ENCODE assay signal across 8 cellular contexts in genomic region chr19:10332965-10333757, GRCh38. TPM values are rescaled to one million over a fixed set of nuclear protein-coding genes. Genes with fewer than 3 reads are reported as not detected.
DNase-seq lines count a peak whose midpoint lies in the region; ATAC-seq and TF ChIP-seq lines count a peak whose summit lies in the region.

Gene RAVER1 (minus strand): TSS chr19:10333529. CDS start chr19:10333507, 22 bp downstream.

- DNase-seq in DMS153 (lab: John Stamatoyannopoulos, UW): peak; percentile 95
- peak; percentile 100 for DNase-seq in OCI-M1 (lab: John Stamatoyannopoulos, UW)
- DNase-seq in activated T-cell treated with anti-CD3 and anti-CD28 coated beads for 1 hour (ENCODE audit: low read depth): peak; percentile 97
- peak; percentile 97 for DNase-seq in endothelial cell (ENCODE audit: low spot score)
- peak; percentile 92 for DNase-seq in middle frontal gyrus (ENCODE audit: extremely low spot score, low spot score)
- DNase-seq in stimulated activated CD8-positive, alpha-beta memory T cell treated with anti-CD3 and anti-CD28 coated beads, Interleukin-2, amount 100 ng/mL, for 1 hour (ENCODE audit: low read depth in 2 of 2): peak; percentile 94 to 97

- H3K4me3 Mint-ChIP-seq in IgD-negative memory B cell (peak within 1 kb of the TSS; percentile 94 to 99 (median 98)), endothelial cell (ENCODE audit: unreplicated experiment) (peak within 1 kb of the TSS; percentile 96)

- H3K27me3 Mint-ChIP-seq in IgD-negative memory B cell: no peaks in the 10 kb centered on the region
- H3K27me3 Mint-ChIP-seq in endothelial cell (ENCODE audit: unreplicated experiment): peaks cover 14% of the 10 kb centered on the region

- peak; percentile 78 for ATAC-seq in GM21576 (IDR thresholded peaks at IDR 0.05; ENCODE audit: unreplicated experiment)

- TF ChIP-seq CTCF in endothelial cell (IDR thresholded peaks at IDR 0.05; ENCODE audit: unreplicated experiment): no peak

- H3K9me3 Mint-ChIP-seq in IgD-negative memory B cell (no peaks in the 10 kb centered on the region), endothelial cell (ENCODE audit: unreplicated experiment) (no peaks in the 10 kb centered on the region)

- peak within 1 kb of the TSS; percentile 94 to 100 (median 97) for H3K27ac Mint-ChIP-seq in IgD-negative memory B cell
- H3K27ac Mint-ChIP-seq in endothelial cell (ENCODE audit: unreplicated experiment): peak within 1 kb of the TSS; percentile 92

- H3K36me3 Mint-ChIP-seq in IgD-negative memory B cell: no peaks in the 10 kb centered on the region
- peaks cover 17% of the 10 kb centered on the region for H3K36me3 Mint-ChIP-seq in endothelial cell (ENCODE audit: low read depth, unreplicated experiment)

- peaks cover 10 to 15% (median 14%) of the 10 kb centered on the region in 3 donors for H3K4me1 Mint-ChIP-seq in IgD-negative memory B cell
- H3K4me1 Mint-ChIP-seq in endothelial cell (ENCODE audit: unreplicated experiment): peaks cover 9% of the 10 kb centered on the region

RNA-seq across cellular contexts. Expression of gene RAVER1, which starts in this region (rescaled TPM):
- polyA plus RNA-seq in IgD-negative memory B cell: 25.9 TPM
- total RNA-seq in endothelial cell (ENCODE audit: unreplicated experiment): 46.1 TPM

Comparison
In these comparisons a context has a peak if more than half of its experiments do, and no peak if none do; other contexts are left out.
1. Peak in every context shown above with its lines: DNase-seq and ATAC-seq.